19 cellular contexts compared by ENCODE assay signal in the genomic region with DNA sequence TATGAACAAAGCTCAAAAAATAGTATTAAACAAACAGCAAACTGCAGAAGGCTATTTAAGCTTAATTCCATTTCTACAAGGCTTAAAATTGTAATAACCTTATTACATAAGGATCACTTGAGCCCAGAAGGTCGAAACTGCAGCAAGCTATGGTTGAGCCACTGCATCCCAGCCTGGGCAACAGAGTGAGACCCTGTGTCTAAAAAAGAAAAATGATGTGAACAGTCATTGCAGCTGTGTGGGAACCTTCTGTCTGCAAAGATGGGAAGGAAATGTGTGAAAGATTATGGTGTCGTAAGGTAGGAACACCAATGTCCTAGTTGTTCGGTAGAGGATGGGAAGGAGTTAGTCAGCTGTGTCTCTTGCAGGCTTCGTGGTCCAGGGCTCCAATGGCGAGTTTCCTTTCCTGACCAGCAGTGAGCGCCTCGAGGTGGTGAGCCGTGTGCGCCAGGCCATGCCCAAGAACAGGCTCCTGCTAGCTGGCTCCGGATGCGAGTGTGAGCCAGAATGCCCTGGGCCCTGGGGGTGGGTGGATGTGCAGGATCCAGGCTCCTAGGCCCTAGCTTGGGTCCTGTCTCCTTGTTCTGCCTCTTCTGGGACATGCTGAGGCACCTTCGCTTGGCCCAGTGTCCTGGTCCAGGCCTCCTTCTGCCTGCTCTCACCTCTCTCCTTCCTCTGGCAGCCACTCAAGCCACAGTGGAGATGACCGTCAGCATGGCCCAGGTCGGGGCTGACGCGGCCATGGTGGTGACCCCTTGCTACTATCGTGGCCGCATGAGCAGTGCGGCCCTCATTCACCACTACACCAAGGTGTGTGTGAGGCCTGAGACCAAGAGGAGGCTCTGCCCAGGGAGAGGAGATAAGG. TPM values are rescaled to one million over a fixed set of nuclear protein-coding genes. Genes with fewer than 3 reads are reported as not detected.
"Had no signal": no experiment of that assay in that cellular context is flagged by ENCODE, and none has a peak within 500 bp of the region (broad histone marks: within the 10 kb centered on the region; RNA-seq: fewer than 3 reads in every experiment).

No MANE protein-coding gene starts in this region.

- H3K27ac Mint-ChIP-seq: activated CD8-positive, alpha-beta memory T cell treated with anti-CD3 and anti-CD28 coated beads, Interleukin-2, amount 10 ng/mL, durations not matched to agents 7 days and 5 days; activated naive CD8-positive, alpha-beta T cell; endodermal cell; memory B cell; natural killer cell had no signal

- H3K4me1 ChIP-seq: prostate gland, upper lobe of right lung had no signal

- DNase-seq: activated CD4-positive, alpha-beta T cell treated with anti-CD3 and anti-CD28 coated beads, Interleukin-2, amount 50 U/mL, for 48 hours; activated CD8-positive, alpha-beta memory T cell treated with anti-CD3 and anti-CD28 coated beads, Interleukin-2, amount 10 ng/mL, durations not matched to agents 7 days and 5 days; activated effector memory CD4-positive, alpha-beta T cell treated with Interleukin-2 at 50 U/mL for 16 hours; activated T-cell treated with anti-CD3 and anti-CD28 coated beads, Interleukin-2, amount 50 U/mL, for 24 hours; endodermal cell; glutamatergic neuron; natural killer cell; occipital lobe; sigmoid colon; stimulated activated CD4-positive, alpha-beta T cell treated with anti-CD3 and anti-CD28 coated beads, Interleukin-12 subunit alpha, Interleukin-12 subunit beta, amount 100 ng/mL, for 4 hours; stimulated activated naive CD4-positive, alpha-beta T cell treated with Interleukin-2 at 50 U/mL for 16 hours; T-helper 2 cell; upper lobe of right lung had no signal

- ATAC-seq: activated CD4-positive, CD25-positive, alpha-beta regulatory T cell treated with anti-CD3 and anti-CD28 coated beads, Interleukin-2, amount 50 U/mL, for 24 hours; activated CD8-positive, alpha-beta memory T cell treated with anti-CD3 and anti-CD28 coated beads, Interleukin-2, amount 10 ng/mL, durations not matched to agents 7 days and 5 days; upper lobe of right lung had no signal

- H3K4me3 ChIP-seq: prostate gland, sigmoid colon, upper lobe of right lung had no signal

- H3K36me3 ChIP-seq: prostate gland, sigmoid colon, upper lobe of right lung had no signal

- H3K27me3 Mint-ChIP-seq: activated CD8-positive, alpha-beta memory T cell treated with anti-CD3 and anti-CD28 coated beads, Interleukin-2, amount 10 ng/mL, durations not matched to agents 7 days and 5 days; activated naive CD8-positive, alpha-beta T cell; activated T-cell treated with anti-CD3 and anti-CD28 coated beads, Interleukin-2, amount 50 U/mL, for 24 hours; memory B cell had no signal

- H3K4me3 Mint-ChIP-seq: activated CD8-positive, alpha-beta memory T cell treated with anti-CD3 and anti-CD28 coated beads, Interleukin-2, amount 10 ng/mL, durations not matched to agents 7 days and 5 days; activated naive CD8-positive, alpha-beta T cell; activated T-cell treated with anti-CD3 and anti-CD28 coated beads, Interleukin-2, amount 50 U/mL, for 24 hours; endodermal cell; memory B cell; natural killer cell had no signal

- H3K36me3 Mint-ChIP-seq: activated CD8-positive, alpha-beta memory T cell treated with anti-CD3 and anti-CD28 coated beads, Interleukin-2, amount 10 ng/mL, durations not matched to agents 7 days and 5 days; activated naive CD8-positive, alpha-beta T cell; memory B cell; natural killer cell had no signal

- H3K9me3 ChIP-seq: prostate gland, sigmoid colon, upper lobe of right lung had no signal

- H3K27ac ChIP-seq: prostate gland had no signal

- H3K27me3 ChIP-seq: sigmoid colon, upper lobe of right lung had no signal

- H3K4me1 Mint-ChIP-seq: activated CD8-positive, alpha-beta memory T cell treated with anti-CD3 and anti-CD28 coated beads, Interleukin-2, amount 10 ng/mL, durations not matched to agents 7 days and 5 days; endodermal cell; memory B cell; natural killer cell had no signal

- H3K9me3 Mint-ChIP-seq: activated T-cell treated with anti-CD3 and anti-CD28 coated beads, Interleukin-2, amount 50 U/mL, for 24 hours; endodermal cell; memory B cell; natural killer cell had no signal

RNA-seq across cellular contexts. Expression of gene C10orf62, which starts 9.1 kb away (rescaled TPM):
- total RNA-seq: activated CD8-positive, alpha-beta memory T cell treated with anti-CD3 and anti-CD28 coated beads, Interleukin-2, amount 10 ng/mL, durations not matched to agents 7 days and 5 days; dermis microvascular lymphatic vessel endothelial cell; endodermal cell; occipital lobe; sigmoid colon; upper lobe of right lung had no signal

RNA-seq across cellular contexts. Expression of gene HOGA1, which starts 14.4 kb away (rescaled TPM):
- total RNA-seq: activated CD8-positive, alpha-beta memory T cell treated with anti-CD3 and anti-CD28 coated beads, Interleukin-2, amount 10 ng/mL, durations not matched to agents 7 days and 5 days; natural killer cell had no signal

RNA-seq across cellular contexts. Expression of gene ANKRD2, which starts 26.1 kb away (rescaled TPM):
- total RNA-seq: cerebellum, endodermal cell, natural killer cell, occipital lobe had no signal
